In the genomic region with DNA sequence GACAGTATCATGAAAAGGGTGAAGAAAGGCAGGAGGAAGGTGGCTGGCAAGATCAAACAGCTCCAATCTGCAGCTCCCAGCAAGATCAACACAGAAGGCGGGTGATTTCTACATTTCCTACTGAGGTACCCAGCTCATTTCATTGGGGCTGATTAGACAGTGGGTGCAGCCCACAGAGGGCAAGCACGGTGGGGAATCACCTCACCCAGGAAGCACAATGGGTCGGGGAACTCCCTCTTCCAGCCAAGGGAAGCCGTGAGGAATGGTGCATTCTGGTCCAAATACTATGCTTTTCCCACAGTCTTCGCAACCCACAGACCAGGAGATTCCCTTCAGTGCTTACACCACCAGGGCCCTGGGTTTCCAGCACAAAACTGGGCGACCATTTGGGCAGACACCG, we compare ENCODE assay signal across 23 cellular contexts.
"Had no signal": no experiment of that assay in that cellular context is flagged by ENCODE, and none has a peak within 500 bp of the region (broad histone marks: within the 10 kb centered on the region; RNA-seq: fewer than 3 reads in every experiment).

No MANE protein-coding gene starts in this region.

- H3K9me3 ChIP-seq: gastrocnemius medialis, right lobe of liver, suprapubic skin, transverse colon, upper lobe of right lung, uterus had no signal

- H3K27me3 Mint-ChIP-seq: effector memory CD8-positive, alpha-beta T cell; naive B cell; progenitor cell of endocrine pancreas; stimulated activated naive B cell treated with anti-CD40 and anti-IgM and Interleukin-4, amounts not matched to agents 10 μg/mL and 1 μg/mL and 100 μg/mL, for 72 hours; stimulated activated naive CD8-positive, alpha-beta T cell treated with anti-CD3 and anti-CD28 coated beads, Interleukin-15, Interleukin-2, amounts not matched to agents 100 ng/mL and 50 ng/mL, for 24 hours had no signal

- H2AFZ ChIP-seq: parathyroid adenoma had no signal

- DNase-seq: cortex of kidney; effector memory CD8-positive, alpha-beta T cell; foreskin fibroblast; gastrocnemius medialis; head of caudate nucleus; kidney; mesenchymal stem cell; mucosa of descending colon; naive B cell; right lobe of liver; small intestine; stimulated activated CD4-positive, alpha-beta T cell treated with anti-CD3 and anti-CD28 coated beads, Interleukin-15, amount 100 ng/mL, for 24 hours; stimulated activated CD4-positive, alpha-beta T cell treated with anti-CD3 and anti-CD28 coated beads, Interleukin-2, amount 100 ng/mL, for 48 hours; stimulated activated naive B cell treated with anti-CD40 and anti-IgM and Interleukin-4, amounts not matched to agents 10 μg/mL and 1 μg/mL and 100 μg/mL, for 72 hours; transverse colon; upper lobe of right lung; uterus had no signal

- H3K36me3 ChIP-seq: right lobe of liver, transverse colon, uterus had no signal

- H3K4me1 Mint-ChIP-seq: mesothelial cell of epicardium had no signal

- H3K27ac Mint-ChIP-seq: effector memory CD8-positive, alpha-beta T cell; mesothelial cell of epicardium; naive B cell; progenitor cell of endocrine pancreas; stimulated activated naive B cell treated with anti-CD40 and anti-IgM and Interleukin-4, amounts not matched to agents 10 μg/mL and 1 μg/mL and 100 μg/mL, for 72 hours; stimulated activated naive CD8-positive, alpha-beta T cell treated with anti-CD3 and anti-CD28 coated beads, Interleukin-15, Interleukin-2, amounts not matched to agents 100 ng/mL and 50 ng/mL, for 24 hours had no signal

- H3K4me1 ChIP-seq: gastrocnemius medialis, parathyroid adenoma, right lobe of liver, suprapubic skin, transverse colon, upper lobe of right lung, uterus had no signal

- H3K4me3 Mint-ChIP-seq: effector memory CD8-positive, alpha-beta T cell; mesothelial cell of epicardium; naive B cell; stimulated activated naive B cell treated with anti-CD40 and anti-IgM and Interleukin-4, amounts not matched to agents 10 μg/mL and 1 μg/mL and 100 μg/mL, for 72 hours; stimulated activated naive CD8-positive, alpha-beta T cell treated with anti-CD3 and anti-CD28 coated beads, Interleukin-15, Interleukin-2, amounts not matched to agents 100 ng/mL and 50 ng/mL, for 24 hours had no signal

- H3K4me3 ChIP-seq: gastrocnemius medialis, mucosa of descending colon, right lobe of liver, suprapubic skin, transverse colon, upper lobe of right lung, uterus had no signal

- H3K27ac ChIP-seq: gastrocnemius medialis, parathyroid adenoma, right lobe of liver, suprapubic skin, transverse colon, upper lobe of right lung, uterus had no signal

- ATAC-seq: effector memory CD8-positive, alpha-beta T cell; gastrocnemius medialis; left lobe of liver; mucosa of descending colon; right lobe of liver; stimulated activated naive B cell treated with anti-CD40 and anti-IgM and Interleukin-4, amounts not matched to agents 10 μg/mL and 1 μg/mL and 100 μg/mL, for 72 hours; upper lobe of right lung had no signal

- H3K9ac ChIP-seq: parathyroid adenoma had no signal

- H3K27me3 ChIP-seq: gastrocnemius medialis, right lobe of liver, suprapubic skin, transverse colon, upper lobe of right lung, uterus had no signal
